10 cellular contexts compared by ENCODE assay signal in genomic region chr9:16413509-16414016, GRCh38.
DNase-seq lines count a peak whose midpoint lies in the region; ATAC-seq and TF ChIP-seq lines count a peak whose summit lies in the region.
"Had no signal": no experiment of that assay in that cellular context is flagged by ENCODE, and none has a peak within 500 bp of the region (broad histone marks: within the 10 kb centered on the region; RNA-seq: fewer than 3 reads in every experiment).

No MANE protein-coding gene starts in this region.

- BruUV-seq in MCF 10A (replicated peaks; lab: Mats Ljungman, UMichigan) = no TSS peak

- peaks cover 70% of the 10 kb centered on the region for H3K27me3 Mint-ChIP-seq in MCF 10A (ENCODE audit: insufficient read depth, unreplicated experiment)
- H3K27me3 Mint-ChIP-seq in activated T-helper 2 cell treated with anti-CD3 and anti-CD28 coated beads, Interferon-gamma antibody, Interleukin-2, Interleukin-4, amounts not matched to agents 10 μg/mL and 5 μg/mL and 100 μg/mL, durations not matched to agents 14 hours and 24 hours and 36 hours (ENCODE audit: low read depth) = no peaks in the 10 kb centered on the region

- peak; percentile 87 for DNase-seq in MCF 10A (ENCODE audit: unreplicated experiment)
- no peak for DNase-seq in breast epithelium (ENCODE audit: low spot score in 2 of 2)
- peak; percentile 95 for DNase-seq in brain microvascular endothelial cell
- peak in 1 of 2 donors; percentile 28 for DNase-seq in left colon
- no peak for DNase-seq in activated CD8-positive, alpha-beta memory T cell treated with anti-CD3 and anti-CD28 coated beads, Interleukin-2, amount 50 U/mL, for 4 hours
- DNase-seq in activated T-helper 2 cell treated with anti-CD3 and anti-CD28 coated beads, Interferon-gamma antibody, Interleukin-2, Interleukin-4, amounts not matched to agents 10 μg/mL and 5 μg/mL and 100 μg/mL, durations not matched to agents 14 hours and 24 hours and 36 hours (ENCODE audit: low spot score) = no peak
- DNase-seq: ACHN; stimulated activated CD4-positive, alpha-beta T cell treated with anti-CD3 and anti-CD28 coated beads, Interleukin-4, amount 100 ng/mL, for 24 hours had no signal

- H3K36me3 Mint-ChIP-seq in MCF 10A (ENCODE audit: insufficient read depth, unreplicated experiment) = no peaks in the 10 kb centered on the region
- no peaks in the 10 kb centered on the region for H3K36me3 Mint-ChIP-seq in activated T-helper 2 cell treated with anti-CD3 and anti-CD28 coated beads, Interferon-gamma antibody, Interleukin-2, Interleukin-4, amounts not matched to agents 10 μg/mL and 5 μg/mL and 100 μg/mL, durations not matched to agents 14 hours and 24 hours and 36 hours (ENCODE audit: low read depth)

- H3K27me3 ChIP-seq in breast epithelium (no peaks in the 10 kb centered on the region), brain microvascular endothelial cell (replicated peaks) (no peaks in the 10 kb centered on the region)

- no peaks in the 10 kb centered on the region for H3K4me1 Mint-ChIP-seq in MCF 10A (ENCODE audit: insufficient read depth, unreplicated experiment)
- H3K4me1 Mint-ChIP-seq in activated T-helper 2 cell treated with anti-CD3 and anti-CD28 coated beads, Interferon-gamma antibody, Interleukin-2, Interleukin-4, amounts not matched to agents 10 μg/mL and 5 μg/mL and 100 μg/mL, durations not matched to agents 14 hours and 24 hours and 36 hours (ENCODE audit: low read depth) = no peaks in the 10 kb centered on the region

- no peak overlapping the region for H3K27ac Mint-ChIP-seq in MCF 10A (ENCODE audit: low read depth, unreplicated experiment)
- H3K27ac Mint-ChIP-seq in activated T-helper 2 cell treated with anti-CD3 and anti-CD28 coated beads, Interferon-gamma antibody, Interleukin-2, Interleukin-4, amounts not matched to agents 10 μg/mL and 5 μg/mL and 100 μg/mL, durations not matched to agents 14 hours and 24 hours and 36 hours = no peak overlapping the region

- H3K36me3 ChIP-seq in breast epithelium (no peaks in the 10 kb centered on the region), brain microvascular endothelial cell (replicated peaks) (peaks cover under 1% of the 10 kb centered on the region), urinary bladder (ENCODE audit: insufficient read depth) (no peaks in the 10 kb centered on the region)

- no peak overlapping the region for H3K4me3 ChIP-seq in breast epithelium
- no peak overlapping the region for H3K4me3 ChIP-seq in brain microvascular endothelial cell (ENCODE audit: low read depth, low read length)
- no peak overlapping the region for H3K4me3 ChIP-seq in urinary bladder (ENCODE audit: low read depth, low read length)

- no peak overlapping the region for H3K4me3 Mint-ChIP-seq in MCF 10A (ENCODE audit: unreplicated experiment)
- no peak overlapping the region for H3K4me3 Mint-ChIP-seq in activated T-helper 2 cell treated with anti-CD3 and anti-CD28 coated beads, Interferon-gamma antibody, Interleukin-2, Interleukin-4, amounts not matched to agents 10 μg/mL and 5 μg/mL and 100 μg/mL, durations not matched to agents 14 hours and 24 hours and 36 hours (ENCODE audit: low read depth)

- TF ChIP-seq POLR2A in breast epithelium (IDR thresholded peaks at IDR 0.05) (no peak), GM18505 (IDR thresholded peaks at IDR 0.05; ENCODE audit: borderline replicate concordance, extremely low read depth, insufficient read depth, insufficient read length) (no peak)

- TF ChIP-seq CTCF in MCF 10A (IDR thresholded peaks at IDR 0.05; ENCODE audit: unreplicated experiment) = no peak
- TF ChIP-seq CTCF in breast epithelium (IDR thresholded peaks at IDR 0.05) = no peak
- no peak for TF ChIP-seq CTCF in brain microvascular endothelial cell (IDR thresholded peaks at IDR 0.05; ENCODE audit: low read depth, low read length, missing control alignments)

- H3K4me1 ChIP-seq in breast epithelium (no peaks in the 10 kb centered on the region), urinary bladder (ENCODE audit: insufficient read depth) (no peaks in the 10 kb centered on the region)

- H3K27ac ChIP-seq in breast epithelium (peak overlapping the region in 1 of 2 donors; percentile 71), brain microvascular endothelial cell (peak overlapping the region; percentile 72), urinary bladder (ENCODE audit: low read depth) (peak overlapping the region; percentile 44)

- peak; percentile 61 for ATAC-seq in left colon
- ATAC-seq in GM18505 (IDR thresholded peaks at IDR 0.05; ENCODE audit: unreplicated experiment) = no peak

- H3K9me3 Mint-ChIP-seq in MCF 10A (ENCODE audit: unreplicated experiment) = no peaks in the 10 kb centered on the region
- H3K9me3 Mint-ChIP-seq in activated T-helper 2 cell treated with anti-CD3 and anti-CD28 coated beads, Interferon-gamma antibody, Interleukin-2, Interleukin-4, amounts not matched to agents 10 μg/mL and 5 μg/mL and 100 μg/mL, durations not matched to agents 14 hours and 24 hours and 36 hours = no peaks in the 10 kb centered on the region

- WGBS in urinary bladder = 61% methylated on average over 9 of the region's 9 CpGs

- H3K9me3 ChIP-seq in breast epithelium = no peaks in the 10 kb centered on the region

- CTCF ChIA-PET in MCF 10A (lab: Yijun Ruan, JAX) = interaction anchor here (0.7 to 1.1 kb wide), 2 partner anchors 11 to 26 kb away, joined by 3 to 6 read pairs; no protein-coding TSS in a partner anchor

- intact Hi-C loops in MCF 10A (cut with micrococcal nuclease) = no loop called here
- intact Hi-C loops in breast epithelium (cut with DNase I; ENCODE audit: low total_unique reads) = no loop called here
- intact Hi-C loops in left colon (cut with DNase I, micrococcal nuclease) = no loop called here
- intact Hi-C loops in activated T-helper 2 cell treated with anti-CD3 and anti-CD28 coated beads, Interferon-gamma antibody, Interleukin-2, Interleukin-4, amounts not matched to agents 10 μg/mL and 5 μg/mL and 100 μg/mL, durations not matched to agents 14 hours and 24 hours and 36 hours (cut with micrococcal nuclease) = no loop called here

- POLR2A ChIA-PET in MCF 10A (lab: Yijun Ruan, JAX) = no interaction called here

- in situ Hi-C loops in brain microvascular endothelial cell (cut with HindIII; ENCODE audit: low pct_ligation_motif_present, low sequenced_read_pairs) = no loop called here

Comparison
In these comparisons a context has a peak if more than half of its experiments do, and no peak if none do; other contexts are left out.
1. DNase-seq: peak in MCF 10A (single experiment) and brain microvascular endothelial cell (single experiment); none in breast epithelium (0 of 2), activated CD8-positive, alpha-beta memory T cell treated with anti-CD3 and anti-CD28 coated beads, Interleukin-2, amount 50 U/mL, for 4 hours (single experiment) and activated T-helper 2 cell treated with anti-CD3 and anti-CD28 coated beads, Interferon-gamma antibody, Interleukin-2, Interleukin-4, amounts not matched to agents 10 μg/mL and 5 μg/mL and 100 μg/mL, durations not matched to agents 14 hours and 24 hours and 36 hours (single experiment).